17 cellular contexts compared by ENCODE assay signal in the genomic region with DNA sequence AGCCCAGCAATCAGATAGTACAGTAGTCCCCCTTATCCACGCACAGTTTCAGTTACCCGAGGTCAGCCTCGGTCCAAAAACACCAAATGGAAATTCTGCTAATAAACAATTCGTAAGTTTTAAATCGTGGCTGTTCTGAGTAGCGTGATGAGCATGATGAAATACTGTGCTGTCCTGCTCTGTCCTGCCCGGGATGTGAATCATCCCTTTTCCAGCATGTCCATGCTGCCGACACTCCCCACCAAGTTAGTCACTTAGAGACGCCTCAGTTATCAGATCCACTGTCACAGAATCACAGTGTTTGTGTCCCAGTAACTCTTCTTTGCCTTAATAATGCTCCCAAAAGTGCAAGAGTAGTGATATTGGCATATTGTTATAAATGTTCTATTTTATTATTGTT.
DNase-seq lines count a peak whose midpoint lies in the region; ATAC-seq, FAIRE-seq and TF ChIP-seq lines count a peak whose summit lies in the region.
"Had no signal": no experiment of that assay in that cellular context is flagged by ENCODE, and none has a peak within 500 bp of the region (broad histone marks: within the 10 kb centered on the region; RNA-seq: fewer than 3 reads in every experiment).

No MANE protein-coding gene starts in this region.

- WGBS in A549 (ENCODE audit: missing lambda C conversion rate) = 9% methylated on average over 9 of the region's 9 CpGs

- no peak overlapping the region for H2AFZ ChIP-seq in astrocyte (ENCODE audit: low read depth, low read length)

- peaks cover 45% of the 10 kb centered on the region; the same call in 2 of the 3 replicates for H3K4me1 ChIP-seq in A549
- no peaks in the 10 kb centered on the region for H3K4me1 ChIP-seq in astrocyte (ENCODE audit: insufficient read depth, low read length)
- H3K4me1 ChIP-seq: lower lobe of right lung, suprapubic skin had no signal

- peaks cover 6% of the 10 kb centered on the region for H3K4me1 Mint-ChIP-seq in astrocyte (ENCODE audit: low read depth, unreplicated experiment)
- H3K4me1 Mint-ChIP-seq in activated T-helper 17 cell treated with anti-CD3 and anti-CD28 coated beads, Interleukin-2, amount 50 U/mL, for 72 hours = no peaks in the 10 kb centered on the region
- H3K4me1 Mint-ChIP-seq: T-helper 17 cell had no signal

- TF ChIP-seq EP300 in A549 (IDR thresholded peaks at IDR 0.05) = no peak

- H3K4me2 ChIP-seq in A549 (peak overlapping the region; percentile 75), astrocyte (ENCODE audit: low read length) (peak overlapping the region; percentile 61)

- FAIRE-seq in A549 (lab: Jason Lieb, UNC) = no peak
- FAIRE-seq in astrocyte (lab: Jason Lieb, UNC) = no peak

- CTCF ChIA-PET in A549 (lab: Yijun Ruan, JAX) = interaction anchor here (0.6 kb wide), 1 partner anchor 315 kb away, joined by 3 read pairs; no protein-coding TSS in a partner anchor

- no peaks in the 10 kb centered on the region for H4K20me1 ChIP-seq in astrocyte (ENCODE audit: insufficient read depth, low read length)

- no peaks in the 10 kb centered on the region for H3K36me3 ChIP-seq in astrocyte (ENCODE audit: insufficient read depth, low read length)
- H3K36me3 ChIP-seq: lower lobe of right lung, suprapubic skin had no signal

- no peaks in the 10 kb centered on the region for H3K27me3 Mint-ChIP-seq in astrocyte (ENCODE audit: low read depth, unreplicated experiment)
- no peaks in the 10 kb centered on the region for H3K27me3 Mint-ChIP-seq in activated T-helper 17 cell treated with anti-CD3 and anti-CD28 coated beads, Interleukin-2, amount 50 U/mL, for 72 hours
- H3K27me3 Mint-ChIP-seq: T-helper 17 cell had no signal

- no peaks in the 10 kb centered on the region for H3K27me3 ChIP-seq in astrocyte (ENCODE audit: insufficient read depth, low read length)
- H3K27me3 ChIP-seq: suprapubic skin had no signal

- TF ChIP-seq CTCF in A549 (IDR thresholded peaks at IDR 0.05) (no peak), astrocyte (IDR thresholded peaks at IDR 0.05; ENCODE audit: insufficient read depth, low read depth, low read length) (no peak)

- TF ChIP-seq POLR2A in A549 (IDR thresholded peaks at IDR 0.05; ENCODE audit: low read length) = no peak

- no peaks in the 10 kb centered on the region for H3K9me3 ChIP-seq in A549
- no peaks in the 10 kb centered on the region for H3K9me3 ChIP-seq in astrocyte (ENCODE audit: insufficient read depth, low read depth, low read length)
- H3K9me3 ChIP-seq: lower lobe of right lung, suprapubic skin had no signal

- peak in 1 of 2 experiments; percentile 47 for DNase-seq in A549 (ENCODE audit: low read depth in 1 of 2, low spot score in 1 of 2)
- peak; percentile 9 for DNase-seq in HK-2 (ENCODE audit: unreplicated experiment)
- peak; percentile 9 for DNase-seq in astrocyte (ENCODE audit: low read depth)
- peak; percentile 32 for DNase-seq in hepatic stellate cell (ENCODE audit: low spot score)
- no peak for DNase-seq in left cardiac atrium
- no peak for DNase-seq in NCI-H748 (lab: John Stamatoyannopoulos, UW; ENCODE audit: unreplicated experiment)
- no peak for DNase-seq in ureter (ENCODE audit: low spot score)
- DNase-seq: activated CD4-positive, alpha-beta T cell treated with anti-CD3 and anti-CD28 coated beads, Interleukin-2, amount 50 U/mL, for 1 hour; activated T-cell treated with anti-CD3 and anti-CD28 coated beads, Interleukin-2, amount 50 U/mL, for 72 hours; DMS153; lower lobe of right lung; NCI-H524; stimulated activated CD4-positive, alpha-beta T cell treated with anti-CD3 and anti-CD28 coated beads, Interleukin-12 subunit alpha, Interleukin-12 subunit beta, amount 100 ng/mL, for 4 hours; T-helper 17 cell had no signal

- H3K9ac ChIP-seq in astrocyte (ENCODE audit: low read length) = no peak overlapping the region

- no peak for TF ChIP-seq RAD21 in A549 (conservative IDR thresholded peaks at IDR 0.05 in 1 of 2, IDR thresholded peaks at IDR 0.05 in 1 of 2)

- peak; percentile 80 to 89 for ATAC-seq in A549
- no peak for ATAC-seq in activated T-helper 17 cell treated with anti-CD3 and anti-CD28 coated beads, Interleukin-2, amount 50 U/mL, for 72 hours (replicated peaks)
- no peak for ATAC-seq in left cardiac atrium
- ATAC-seq: lower lobe of right lung, T-helper 17 cell had no signal

- H3K27ac ChIP-seq in A549 = peak overlapping the region; percentile 69 to 81
- no peak overlapping the region for H3K27ac ChIP-seq in astrocyte (ENCODE audit: low read depth, low read length)
- H3K27ac ChIP-seq: lower lobe of right lung, suprapubic skin had no signal

- POLR2A ChIA-PET in A549 (lab: Yijun Ruan, JAX) = interaction anchor here (2.0 to 3.0 kb wide), 2 partner anchors 62 kb away, joined by 10 to 17 read pairs; a partner anchor contains a TSS

- H3K4me3 ChIP-seq in A549 (0 out of 3 replicates have a peak overlapping the region, but pooled peaks have one; percentile 23), astrocyte (ENCODE audit: insufficient read depth, low read depth, low read length) (no peak overlapping the region)
- H3K4me3 ChIP-seq: lower lobe of right lung, suprapubic skin had no signal

- no peaks in the 10 kb centered on the region for H3K9me3 Mint-ChIP-seq in astrocyte (ENCODE audit: unreplicated experiment)
- H3K9me3 Mint-ChIP-seq in activated T-helper 17 cell treated with anti-CD3 and anti-CD28 coated beads, Interleukin-2, amount 50 U/mL, for 72 hours = no peaks in the 10 kb centered on the region
- H3K9me3 Mint-ChIP-seq: activated T-cell treated with anti-CD3 and anti-CD28 coated beads, Interleukin-2, amount 50 U/mL, for 72 hours; endodermal cell had no signal

- no peak overlapping the region for H3K4me3 Mint-ChIP-seq in astrocyte (ENCODE audit: unreplicated experiment)
- no peak overlapping the region for H3K4me3 Mint-ChIP-seq in activated T-helper 17 cell treated with anti-CD3 and anti-CD28 coated beads, Interleukin-2, amount 50 U/mL, for 72 hours
- H3K4me3 Mint-ChIP-seq: activated T-cell treated with anti-CD3 and anti-CD28 coated beads, Interleukin-2, amount 50 U/mL, for 72 hours; endodermal cell; T-helper 17 cell had no signal

- intact Hi-C loops in left cardiac atrium (cut with DNase I) = no loop called here

- H3K27ac Mint-ChIP-seq in astrocyte (ENCODE audit: unreplicated experiment) = peak overlapping the region; percentile 90
- H3K27ac Mint-ChIP-seq in activated T-helper 17 cell treated with anti-CD3 and anti-CD28 coated beads, Interleukin-2, amount 50 U/mL, for 72 hours = no peak overlapping the region
- H3K27ac Mint-ChIP-seq: activated T-cell treated with anti-CD3 and anti-CD28 coated beads, Interleukin-2, amount 50 U/mL, for 72 hours; T-helper 17 cell had no signal

- no peaks in the 10 kb centered on the region for H3K79me2 ChIP-seq in astrocyte (ENCODE audit: insufficient read depth, low read length)

- peaks cover 7% of the 10 kb centered on the region for H3K36me3 Mint-ChIP-seq in astrocyte (ENCODE audit: low read depth, unreplicated experiment)
- H3K36me3 Mint-ChIP-seq in activated T-helper 17 cell treated with anti-CD3 and anti-CD28 coated beads, Interleukin-2, amount 50 U/mL, for 72 hours (ENCODE audit: low read depth) = no peaks in the 10 kb centered on the region

TF ChIP-seq in A549, 52 proteins besides CTCF, POLR2A, EP300 and RAD21:
- TF ChIP-seq KDM5A (IDR thresholded peaks at IDR 0.05) (no peak), JUNB (IDR thresholded peaks at IDR 0.05) (no peak), FOSL2 (IDR thresholded peaks at IDR 0.05) (0 out of 2 replicates have a peak, but pooled peaks have one; percentile 8), FOSL2 (CRISPR knock-in tag; IDR thresholded peaks at IDR 0.05) (0 out of 2 replicates have a peak, but pooled peaks have one; percentile 14), MAFK (IDR thresholded peaks at IDR 0.05; ENCODE audit: partially characterized antibody) (peak; percentile 17)

Comparison
In these comparisons a context has a peak if more than half of its experiments do, and no peak if none do; other contexts are left out.
1. ATAC-seq: peak in A549 (2 of 2); none in activated T-helper 17 cell treated with anti-CD3 and anti-CD28 coated beads, Interleukin-2, amount 50 U/mL, for 72 hours (single experiment) and left cardiac atrium (0 of 2).
2. DNase-seq: peak in HK-2 (single experiment), astrocyte (single experiment) and hepatic stellate cell (single experiment); none in left cardiac atrium (single experiment), NCI-H748 (single experiment) and ureter (single experiment).